34 cellular contexts compared by ENCODE assay signal in genomic region chr2:14650066-14650465, GRCh38.
"Had no signal": no experiment of that assay in that cellular context is flagged by ENCODE, and none has a peak within 500 bp of the region (broad histone marks: within the 10 kb centered on the region; RNA-seq: fewer than 3 reads in every experiment).

No MANE protein-coding gene starts in this region.

- DNase-seq: Karpas-422, Kasumi-1, MG63, MM.1S, MV-4-11, NCI-H1048, NCI-H1092, NCI-H1092 treated with DMSO at 0.1 percent for 48 hours, NCI-H1105, NCI-H1105 treated with DMSO at 0.1 percent for 48 hours, NCI-H1417, NCI-H1417 treated with DMSO at 0.1 percent for 48 hours, NCI-H1436, NCI-H1436 treated with DMSO at 0.1 percent for 48 hours, NCI-H146, NCI-H1694, NCI-H1694 treated with DMSO at 0.1 percent for 48 hours, NCI-H187, NCI-H187 treated with DMSO at 0.1 percent for 48 hours, NCI-H1930, NCI-H2029, NCI-H2029 treated with DMSO at 0.1 percent for 48 hours, NCI-H2081, NCI-H2081 treated with DMSO at 0.1 percent for 48 hours, NCI-H2107, NCI-H2171, NCI-H2171 treated with DMSO at 0.1 percent for 48 hours, NCI-H2227 treated with DMSO at 0.1 percent for 48 hours, NCI-H226, NCI-H345, NCI-H446, NCI-H446 treated with DMSO at 0.1 percent for 48 hours, NCI-H510A, NCI-H510A treated with DMSO at 0.1 percent for 48 hours had no signal
